19 cellular contexts compared by ENCODE assay signal in the genomic region with DNA sequence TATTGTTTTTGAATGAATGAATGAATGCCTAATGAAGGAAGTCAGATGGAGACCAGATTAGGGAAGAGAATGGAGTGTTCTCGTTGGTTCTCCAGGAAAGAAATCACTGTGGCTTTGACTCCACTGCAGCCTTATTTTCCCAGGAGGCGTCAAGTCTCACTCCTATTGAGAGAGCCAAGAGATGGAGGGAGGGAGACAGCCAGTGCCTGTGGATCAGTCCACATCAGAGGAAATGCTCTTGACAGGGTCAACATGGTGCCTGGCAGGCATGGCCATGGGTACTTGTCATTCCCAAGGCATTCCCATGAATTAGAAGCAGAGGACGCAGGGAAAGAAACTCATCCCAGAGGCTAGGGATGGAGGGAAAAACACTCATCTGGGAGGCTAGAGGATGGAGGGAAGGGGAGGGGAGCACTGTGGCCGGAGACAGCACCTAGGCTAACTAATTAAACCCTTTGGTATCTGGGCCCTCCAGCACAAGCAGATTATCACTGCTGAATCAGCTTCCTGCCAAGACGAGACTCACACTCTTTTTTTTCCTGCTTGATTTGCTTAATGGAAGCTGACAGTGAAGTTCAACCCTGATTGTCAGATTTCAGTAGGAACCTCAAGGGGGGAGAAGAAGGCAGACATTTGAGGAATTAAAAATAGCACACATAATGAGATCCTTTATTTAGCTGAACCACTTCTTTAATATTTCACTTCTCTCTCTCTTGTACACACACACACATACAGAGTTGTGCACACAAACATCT.
DNase-seq lines count a peak whose midpoint lies in the region; ATAC-seq and TF ChIP-seq lines count a peak whose summit lies in the region.
"Had no signal": no experiment of that assay in that cellular context is flagged by ENCODE, and none has a peak within 500 bp of the region (broad histone marks: within the 10 kb centered on the region; RNA-seq: fewer than 3 reads in every experiment).

No MANE protein-coding gene starts in this region.

- no peaks in the 10 kb centered on the region for H3K9me3 ChIP-seq in Karpas-422 (ENCODE audit: low read length)
- H3K9me3 ChIP-seq: BE2C had no signal

- 0 out of 2 replicates have a peak, but pooled peaks cover 4% of the 10 kb centered on the region for H3K9me2 ChIP-seq in Karpas-422 (replicated peaks; ENCODE audit: insufficient read depth, low read length)

- 0 out of 2 replicates have a peak, but pooled peaks cover 3% of the 10 kb centered on the region for H3K27me3 ChIP-seq in Karpas-422 (ENCODE audit: low read length)
- H3K27me3 ChIP-seq: BE2C had no signal

- ATAC-seq in SK-N-SH treated with all-trans-retinoic acid at 6 μM for 48 hours (no peak), GM19351 (IDR thresholded peaks at IDR 0.05; ENCODE audit: unreplicated experiment) (no peak), HG03135 (IDR thresholded peaks at IDR 0.05; ENCODE audit: unreplicated experiment) (no peak)
- ATAC-seq: HCT116, K562 had no signal

- H3K79me2 ChIP-seq in Karpas-422 (ENCODE audit: low read length): no peaks in the 10 kb centered on the region

- H3K27ac ChIP-seq in Karpas-422 (ENCODE audit: low read length): no peak overlapping the region
- H3K27ac ChIP-seq: GM23248, RWPE1 had no signal

- H3K4me3 ChIP-seq in Karpas-422 (ENCODE audit: low read length) (no peak overlapping the region; the same call in 1 of the 2 replicates), retinal pigment epithelial cell (ENCODE audit: low read length) (no peak overlapping the region)
- H3K4me3 ChIP-seq: GM23248, K562 had no signal

- peak; percentile 78 for DNase-seq in Karpas-422
- peak; percentile 1 for DNase-seq in globus pallidus (ENCODE audit: low spot score)
- peak; percentile 78 for DNase-seq in retinal pigment epithelial cell (ENCODE audit: low read depth)
- DNase-seq in NCI-H2081 (lab: John Stamatoyannopoulos, UW): no peak
- DNase-seq: BE2C; CD8-positive, alpha-beta memory T cell; DMS79 treated with DMSO at 0.1 percent for 48 hours; GF-D8; GM23248; NCI-H1092 treated with DMSO at 0.1 percent for 48 hours; NCI-H1694; NCI-H446; SW 1271 had no signal

- H3K36me3 ChIP-seq in Karpas-422 (ENCODE audit: insufficient read depth, low read length): no peaks in the 10 kb centered on the region
- H3K36me3 ChIP-seq: BE2C had no signal

- H3K9ac ChIP-seq in Karpas-422 (ENCODE audit: low read length): no peak overlapping the region
- H3K9ac ChIP-seq: GM23248 had no signal

- peak overlapping the region; percentile 36 for H3K4me2 ChIP-seq in Karpas-422 (ENCODE audit: low read depth, low read length, poor library complexity, severe bottlenecking)

- peaks cover 13% of the 10 kb centered on the region for H3K4me1 ChIP-seq in Karpas-422 (ENCODE audit: low read length)
- H3K4me1 ChIP-seq: BE2C had no signal

- TF ChIP-seq CTCF in retinal pigment epithelial cell (conservative IDR thresholded peaks at IDR 0.05; ENCODE audit: low read depth, low read length): no peak

- H2AFZ ChIP-seq in Karpas-422 (ENCODE audit: low read length): no peak overlapping the region
- H2AFZ ChIP-seq: GM23248 had no signal

- no peaks in the 10 kb centered on the region for H4K20me1 ChIP-seq in Karpas-422 (ENCODE audit: insufficient read depth, low read depth, low read length)

TF ChIP-seq in SK-N-SH treated with all-trans-retinoic acid at 6 μM for 48 hours, 23 proteins besides CTCF, POLR2A, EP300 and RAD21:
- TF ChIP-seq, protein P1, sequence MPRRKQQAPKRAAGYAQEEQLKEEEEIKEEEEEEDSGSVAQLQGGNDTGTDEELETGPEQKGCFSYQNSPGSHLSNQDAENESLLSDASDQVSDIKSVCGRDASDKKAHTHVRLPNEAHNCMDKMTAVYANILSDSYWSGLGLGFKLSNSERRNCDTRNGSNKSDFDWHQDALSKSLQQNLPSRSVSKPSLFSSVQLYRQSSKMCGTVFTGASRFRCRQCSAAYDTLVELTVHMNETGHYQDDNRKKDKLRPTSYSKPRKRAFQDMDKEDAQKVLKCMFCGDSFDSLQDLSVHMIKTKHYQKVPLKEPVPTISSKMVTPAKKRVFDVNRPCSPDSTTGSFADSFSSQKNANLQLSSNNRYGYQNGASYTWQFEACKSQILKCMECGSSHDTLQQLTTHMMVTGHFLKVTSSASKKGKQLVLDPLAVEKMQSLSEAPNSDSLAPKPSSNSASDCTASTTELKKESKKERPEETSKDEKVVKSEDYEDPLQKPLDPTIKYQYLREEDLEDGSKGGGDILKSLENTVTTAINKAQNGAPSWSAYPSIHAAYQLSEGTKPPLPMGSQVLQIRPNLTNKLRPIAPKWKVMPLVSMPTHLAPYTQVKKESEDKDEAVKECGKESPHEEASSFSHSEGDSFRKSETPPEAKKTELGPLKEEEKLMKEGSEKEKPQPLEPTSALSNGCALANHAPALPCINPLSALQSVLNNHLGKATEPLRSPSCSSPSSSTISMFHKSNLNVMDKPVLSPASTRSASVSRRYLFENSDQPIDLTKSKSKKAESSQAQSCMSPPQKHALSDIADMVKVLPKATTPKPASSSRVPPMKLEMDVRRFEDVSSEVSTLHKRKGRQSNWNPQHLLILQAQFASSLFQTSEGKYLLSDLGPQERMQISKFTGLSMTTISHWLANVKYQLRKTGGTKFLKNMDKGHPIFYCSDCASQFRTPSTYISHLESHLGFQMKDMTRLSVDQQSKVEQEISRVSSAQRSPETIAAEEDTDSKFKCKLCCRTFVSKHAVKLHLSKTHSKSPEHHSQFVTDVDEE (CRISPR knock-in tag; IDR thresholded peaks at IDR 0.05): peak; percentile 17; the same call in 1 of the 2 replicates
- no peak for TF ChIP-seq ZFP30 (CRISPR knock-in tag; IDR thresholded peaks at IDR 0.05)
- TF ChIP-seq, protein P2, sequence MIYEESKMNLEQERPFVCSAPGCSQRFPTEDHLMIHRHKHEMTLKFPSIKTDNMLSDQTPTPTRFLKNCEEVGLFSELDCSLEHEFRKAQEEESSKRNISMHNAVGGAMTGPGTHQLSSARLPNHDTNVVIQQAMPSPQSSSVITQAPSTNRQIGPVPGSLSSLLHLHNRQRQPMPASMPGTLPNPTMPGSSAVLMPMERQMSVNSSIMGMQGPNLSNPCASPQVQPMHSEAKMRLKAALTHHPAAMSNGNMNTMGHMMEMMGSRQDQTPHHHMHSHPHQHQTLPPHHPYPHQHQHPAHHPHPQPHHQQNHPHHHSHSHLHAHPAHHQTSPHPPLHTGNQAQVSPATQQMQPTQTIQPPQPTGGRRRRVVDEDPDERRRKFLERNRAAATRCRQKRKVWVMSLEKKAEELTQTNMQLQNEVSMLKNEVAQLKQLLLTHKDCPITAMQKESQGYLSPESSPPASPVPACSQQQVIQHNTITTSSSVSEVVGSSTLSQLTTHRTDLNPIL (CRISPR knock-in tag; IDR thresholded peaks at IDR 0.05; ENCODE audit: low read depth): no peak
- TF ChIP-seq, protein P3, sequence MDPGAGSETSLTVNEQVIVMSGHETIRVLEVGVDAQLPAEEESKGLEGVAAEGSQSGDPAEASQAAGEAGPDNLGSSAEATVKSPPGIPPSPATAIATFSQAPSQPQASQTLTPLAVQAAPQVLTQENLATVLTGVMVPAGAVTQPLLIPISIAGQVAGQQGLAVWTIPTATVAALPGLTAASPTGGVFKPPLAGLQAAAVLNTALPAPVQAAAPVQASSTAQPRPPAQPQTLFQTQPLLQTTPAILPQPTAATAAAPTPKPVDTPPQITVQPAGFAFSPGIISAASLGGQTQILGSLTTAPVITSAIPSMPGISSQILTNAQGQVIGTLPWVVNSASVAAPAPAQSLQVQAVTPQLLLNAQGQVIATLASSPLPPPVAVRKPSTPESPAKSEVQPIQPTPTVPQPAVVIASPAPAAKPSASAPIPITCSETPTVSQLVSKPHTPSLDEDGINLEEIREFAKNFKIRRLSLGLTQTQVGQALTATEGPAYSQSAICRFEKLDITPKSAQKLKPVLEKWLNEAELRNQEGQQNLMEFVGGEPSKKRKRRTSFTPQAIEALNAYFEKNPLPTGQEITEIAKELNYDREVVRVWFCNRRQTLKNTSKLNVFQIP (CRISPR knock-in tag; IDR thresholded peaks at IDR 0.05; ENCODE audit: borderline replicate concordance, low read depth): no peak
- no peak for TF ChIP-seq ISL1 (CRISPR knock-in tag; IDR thresholded peaks at IDR 0.05)

Comparison
In these comparisons a context has a peak if more than half of its experiments do, and no peak if none do; other contexts are left out.
1. DNase-seq: peak in Karpas-422 (single experiment), globus pallidus (single experiment) and retinal pigment epithelial cell (single experiment); none in NCI-H2081 (0 of 2).